ENCODE assay signal across 1 cellular context in the genomic region with DNA sequence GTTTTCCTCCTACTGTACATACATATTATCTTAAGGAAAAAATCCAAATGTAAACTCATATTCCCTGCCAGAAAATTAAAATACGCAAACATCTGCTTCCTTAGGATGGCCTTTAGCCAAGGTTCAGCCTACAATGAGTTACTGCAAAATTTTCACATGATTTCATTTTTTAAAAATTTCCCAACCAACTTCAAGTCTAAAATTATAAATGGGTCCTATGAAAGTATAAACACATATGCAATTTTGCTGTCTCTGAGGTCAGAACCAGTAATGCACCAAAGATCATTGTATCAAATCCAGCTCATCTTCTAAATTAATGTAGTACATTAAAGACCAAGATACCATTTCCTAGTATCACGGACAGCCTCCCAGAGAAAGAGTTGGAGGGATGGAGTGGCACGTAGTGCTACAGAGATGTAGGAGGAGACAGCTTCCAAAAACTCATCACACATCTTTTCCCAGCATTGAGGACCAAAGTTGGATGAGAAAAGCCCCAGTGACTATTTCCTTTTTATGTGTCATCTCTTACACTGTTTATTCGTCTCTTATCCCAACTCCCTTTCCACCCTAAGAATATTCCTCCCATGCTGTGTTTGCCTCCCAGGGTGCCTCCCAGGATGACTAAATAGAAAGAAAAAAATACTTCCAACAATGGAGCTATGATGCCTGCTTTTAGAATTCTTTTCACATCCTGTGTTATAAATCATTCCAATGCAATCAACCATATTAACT.
TF ChIP-seq lines count a peak whose summit lies in the region.

No MANE protein-coding gene starts in this region.

TF ChIP-seq in SK-N-SH, 30 proteins besides CTCF, POLR2A, EP300 and RAD21 (continued from another document):
- TF ChIP-seq, protein P1, sequence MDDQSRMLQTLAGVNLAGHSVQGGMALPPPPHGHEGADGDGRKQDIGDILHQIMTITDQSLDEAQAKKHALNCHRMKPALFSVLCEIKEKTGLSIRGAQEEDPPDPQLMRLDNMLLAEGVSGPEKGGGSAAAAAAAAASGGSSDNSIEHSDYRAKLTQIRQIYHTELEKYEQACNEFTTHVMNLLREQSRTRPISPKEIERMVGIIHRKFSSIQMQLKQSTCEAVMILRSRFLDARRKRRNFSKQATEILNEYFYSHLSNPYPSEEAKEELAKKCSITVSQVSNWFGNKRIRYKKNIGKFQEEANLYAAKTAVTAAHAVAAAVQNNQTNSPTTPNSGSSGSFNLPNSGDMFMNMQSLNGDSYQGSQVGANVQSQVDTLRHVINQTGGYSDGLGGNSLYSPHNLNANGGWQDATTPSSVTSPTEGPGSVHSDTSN (IDR thresholded peaks at IDR 0.05), result peak; percentile 40; the same call in 1 of the 2 replicates
- TF ChIP-seq JUND (IDR thresholded peaks at IDR 0.05) (peak; percentile 37; the same call in 1 of the 2 replicates), TEAD4 (IDR thresholded peaks at IDR 0.05; ENCODE audit: borderline replicate concordance, insufficient read depth) (no peak), MEF2A (IDR thresholded peaks at IDR 0.05; ENCODE audit: borderline replicate concordance, low read depth) (0 out of 2 replicates have a peak, but pooled peaks have one; percentile 18), MXI1 (IDR thresholded peaks at IDR 0.05; ENCODE audit: low read depth, low read length) (no peak), FOXJ3 (CRISPR knock-in tag; IDR thresholded peaks at IDR 0.05) (no peak), YY1 (IDR thresholded peaks at IDR 0.05; ENCODE audit: low read depth) (no peak)
- TF ChIP-seq, protein P2, sequence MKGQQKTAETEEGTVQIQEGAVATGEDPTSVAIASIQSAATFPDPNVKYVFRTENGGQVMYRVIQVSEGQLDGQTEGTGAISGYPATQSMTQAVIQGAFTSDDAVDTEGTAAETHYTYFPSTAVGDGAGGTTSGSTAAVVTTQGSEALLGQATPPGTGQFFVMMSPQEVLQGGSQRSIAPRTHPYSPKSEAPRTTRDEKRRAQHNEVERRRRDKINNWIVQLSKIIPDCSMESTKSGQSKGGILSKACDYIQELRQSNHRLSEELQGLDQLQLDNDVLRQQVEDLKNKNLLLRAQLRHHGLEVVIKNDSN (IDR thresholded peaks at IDR 0.05; ENCODE audit: borderline replicate concordance, low read depth), result no peak
- TF ChIP-seq, protein P3, sequence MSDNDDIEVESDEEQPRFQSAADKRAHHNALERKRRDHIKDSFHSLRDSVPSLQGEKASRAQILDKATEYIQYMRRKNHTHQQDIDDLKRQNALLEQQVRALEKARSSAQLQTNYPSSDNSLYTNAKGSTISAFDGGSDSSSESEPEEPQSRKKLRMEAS (IDR thresholded peaks at IDR 0.05; ENCODE audit: low read depth), result no peak
- TF ChIP-seq, protein P4, sequence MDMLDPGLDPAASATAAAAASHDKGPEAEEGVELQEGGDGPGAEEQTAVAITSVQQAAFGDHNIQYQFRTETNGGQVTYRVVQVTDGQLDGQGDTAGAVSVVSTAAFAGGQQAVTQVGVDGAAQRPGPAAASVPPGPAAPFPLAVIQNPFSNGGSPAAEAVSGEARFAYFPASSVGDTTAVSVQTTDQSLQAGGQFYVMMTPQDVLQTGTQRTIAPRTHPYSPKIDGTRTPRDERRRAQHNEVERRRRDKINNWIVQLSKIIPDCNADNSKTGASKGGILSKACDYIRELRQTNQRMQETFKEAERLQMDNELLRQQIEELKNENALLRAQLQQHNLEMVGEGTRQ (IDR thresholded peaks at IDR 0.05; ENCODE audit: borderline replicate concordance, low read depth, low read length), result no peak
